Comparison of ENCODE assay signal across 8 cellular contexts in genomic region chr7:139232893-139233292, GRCh38. TPM values are rescaled to one million over a fixed set of nuclear protein-coding genes. Genes with fewer than 3 reads are reported as not detected.
A peak's percentile ranks its signal among the peaks of the same experiment; 100 is the strongest.
DNase-seq lines count a peak whose midpoint lies in the region; ATAC-seq, FAIRE-seq and TF ChIP-seq lines count a peak whose summit lies in the region.

No MANE protein-coding gene starts in this region.

- FAIRE-seq in urothelium cell line (lab: Jason Lieb, UNC): no peak

- peaks cover 7% of the 10 kb centered on the region; the same call in 1 of the 2 replicates for H3K36me3 ChIP-seq in Loucy (ENCODE audit: insufficient read depth, low read length)
- peaks cover 12% of the 10 kb centered on the region for H3K36me3 ChIP-seq in neutrophil

- DNase-seq in Daoy (ENCODE audit: low read depth) (peak; percentile 12), chondrocyte (ENCODE audit: low spot score) (no peak), urothelium cell line (ENCODE audit: low spot score) (no peak)

- no peak overlapping the region for H2AFZ ChIP-seq in Loucy (ENCODE audit: low read length)

- no peaks in the 10 kb centered on the region for H3F3A ChIP-seq in Loucy (ENCODE audit: low read depth)

- peak overlapping the region; percentile 63 for H3K9ac ChIP-seq in Loucy (ENCODE audit: low read depth, low read length, poor library complexity, severe bottlenecking)

- peak overlapping the region; percentile 91 for H3K4me3 Mint-ChIP-seq in chondrocyte (ENCODE audit: unreplicated experiment)

- H3K4me1 ChIP-seq in Loucy (ENCODE audit: insufficient read depth, low read length, poor library complexity, severe bottlenecking) (peaks cover 37% of the 10 kb centered on the region), neutrophil (ENCODE audit: control insufficient read depth in 1 of 2, insufficient read depth in 1 of 2, low read depth in 1 of 2, low read length in 1 of 2) (peaks cover 17% of the 10 kb centered on the region in 2 experiments)

- peaks cover 34% of the 10 kb centered on the region for H3K4me1 Mint-ChIP-seq in chondrocyte (ENCODE audit: low read depth)

- H3K79me2 ChIP-seq in Loucy (ENCODE audit: insufficient read depth, low read length): peaks cover 44% of the 10 kb centered on the region

- H3K9me2 ChIP-seq in Loucy (replicated peaks; ENCODE audit: low read depth, low read length): no peaks in the 10 kb centered on the region

- H3K4me3 ChIP-seq in Loucy (ENCODE audit: low read length, poor library complexity, severe bottlenecking) (peak overlapping the region; percentile 89), neutrophil (ENCODE audit: low read depth in 1 of 2, low read length in 1 of 2) (peak overlapping the region; percentile 91 to 98)

- H3K27ac Mint-ChIP-seq in chondrocyte (ENCODE audit: unreplicated experiment): no peak overlapping the region

- peaks cover 34% of the 10 kb centered on the region for H4K20me1 ChIP-seq in Loucy (ENCODE audit: insufficient read depth, low read length, poor library complexity, severe bottlenecking)

- TF ChIP-seq CTCF in Loucy (conservative IDR thresholded peaks at IDR 0.05; ENCODE audit: low read length) (no peak), chondrocyte (IDR thresholded peaks at IDR 0.05) (no peak), neutrophil (IDR thresholded peaks at IDR 0.05) (no peak)

- ATAC-seq in HG03439 (IDR thresholded peaks at IDR 0.05; ENCODE audit: unreplicated experiment): no peak
- ATAC-seq in HG02852 (IDR thresholded peaks at IDR 0.05; ENCODE audit: unreplicated experiment): no peak
- ATAC-seq in HG03045 (IDR thresholded peaks at IDR 0.05; ENCODE audit: unreplicated experiment): no peak

- no peaks in the 10 kb centered on the region for H3K9me3 Mint-ChIP-seq in chondrocyte (ENCODE audit: low read depth)

- no peaks in the 10 kb centered on the region for H3K27me3 Mint-ChIP-seq in chondrocyte (ENCODE audit: low read depth)

- no peak overlapping the region for H3K27ac ChIP-seq in neutrophil

- peak overlapping the region; percentile 97 for H3K4me2 ChIP-seq in Loucy (ENCODE audit: low read depth, low read length, poor library complexity, severe bottlenecking)

- H3K27me3 ChIP-seq in Loucy (ENCODE audit: insufficient read depth, low read length, poor library complexity, severe bottlenecking) (no peaks in the 10 kb centered on the region), neutrophil (no peaks in the 10 kb centered on the region)

- H3K36me3 Mint-ChIP-seq in chondrocyte (ENCODE audit: low read depth): peaks cover 7% of the 10 kb centered on the region

- H3K9me3 ChIP-seq in Loucy (ENCODE audit: insufficient read depth, low read depth, low read length) (no peaks in the 10 kb centered on the region), neutrophil (no peaks in the 10 kb centered on the region)

RNA-seq across cellular contexts. Expression of gene UBN2, which starts 1.9 kb away (rescaled TPM):
- total RNA-seq in Daoy (2014; rRNA removed; shearing (Covaris generic)): 2.1 and 2.9 TPM in 2 replicates
- total RNA-seq in chondrocyte: 13.5 to 20.4 TPM (median 15.7 TPM) in 3 replicates
